ENCODE assay signal across 9 cellular contexts in the genomic region with DNA sequence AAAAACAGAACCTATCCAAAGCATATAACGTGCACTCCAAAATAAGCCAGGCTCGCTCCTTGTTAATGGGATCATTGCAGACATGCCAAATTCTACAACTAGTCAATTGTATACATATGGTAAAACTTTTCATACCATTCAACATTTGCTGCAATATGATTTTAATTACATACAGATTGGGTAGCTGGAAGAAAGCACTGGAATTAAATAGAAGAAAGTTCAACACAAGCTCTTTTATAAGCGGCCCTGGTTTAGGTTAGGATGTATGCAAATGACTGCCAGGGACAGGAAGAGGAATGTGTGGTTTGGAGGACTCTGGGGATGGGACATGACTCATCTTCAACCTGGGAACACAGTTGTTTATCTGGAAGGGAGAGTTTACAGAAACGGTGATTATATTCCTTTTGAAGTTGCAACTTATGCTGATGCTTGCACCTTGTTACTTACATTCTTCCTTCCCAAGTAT.
A peak's percentile ranks its signal among the peaks of the same experiment; 100 is the strongest.
DNase-seq lines count a peak whose midpoint lies in the region; TF ChIP-seq lines count a peak whose summit lies in the region.
"Had no signal": no experiment of that assay in that cellular context is flagged by ENCODE, and none has a peak within 500 bp of the region (broad histone marks: within the 10 kb centered on the region; RNA-seq: fewer than 3 reads in every experiment).

No MANE protein-coding gene starts in this region.

- no peaks in the 10 kb centered on the region for H3K9me3 ChIP-seq in effector memory CD4-positive, alpha-beta T cell (ENCODE audit: control insufficient read depth, low read length)
- H3K9me3 ChIP-seq in stomach = no peaks in the 10 kb centered on the region

- TF ChIP-seq EP300 in stomach (IDR thresholded peaks at IDR 0.05) = no peak

- 44 to 55% (median 52%) methylated on average over 4 of the region's 4 CpGs for WGBS in stomach, 5 donors

- H3K27ac ChIP-seq in effector memory CD4-positive, alpha-beta T cell (ENCODE audit: insufficient read depth, low read length, poor library complexity, severe bottlenecking) = no peak overlapping the region
- no peak overlapping the region for H3K27ac ChIP-seq in stomach

- H3K4me3 ChIP-seq in effector memory CD4-positive, alpha-beta T cell (ENCODE audit: insufficient read depth, low read depth, low read length, poor library complexity, severe bottlenecking) = no peak overlapping the region
- H3K4me3 ChIP-seq in stomach = no peak overlapping the region

- TF ChIP-seq CTCF in stomach (IDR thresholded peaks at IDR 0.05) = no peak

- no peaks in the 10 kb centered on the region for H3K4me1 ChIP-seq in effector memory CD4-positive, alpha-beta T cell (ENCODE audit: control insufficient read depth, insufficient read depth, low read length, poor library complexity, severe bottlenecking)
- peaks cover 0 to 9% (median 6%) of the 10 kb centered on the region in 4 donors for H3K4me1 ChIP-seq in stomach

- no peaks in the 10 kb centered on the region for H3K27me3 ChIP-seq in effector memory CD4-positive, alpha-beta T cell (replicated peaks; ENCODE audit: control insufficient read depth, insufficient read depth, low read length, poor library complexity, severe bottlenecking)
- no peaks in the 10 kb centered on the region for H3K27me3 ChIP-seq in stomach

- H3K36me3 ChIP-seq in effector memory CD4-positive, alpha-beta T cell (ENCODE audit: control insufficient read depth, insufficient read depth, low read length) = no peaks in the 10 kb centered on the region
- H3K36me3 ChIP-seq in stomach = no peaks in the 10 kb centered on the region

- peak; percentile 64 for DNase-seq in Caki2 (ENCODE audit: low read depth)
- DNase-seq in NCI-H226 = peak; percentile 24
- DNase-seq in dermis blood vessel endothelial cell = peak; percentile 55
- peak; percentile 28 for DNase-seq in myocyte (ENCODE audit: low read depth)
- no peak for DNase-seq in effector memory CD4-positive, alpha-beta T cell
- DNase-seq in activated naive CD4-positive, alpha-beta T cell treated with Interleukin-2 at 50 U/mL for 16 hours = no peak
- DNase-seq in T-helper 9 cell = no peak
- no peak for DNase-seq in stomach
- DNase-seq: foreskin melanocyte had no signal

- no peak for TF ChIP-seq POLR2A in stomach (IDR thresholded peaks at IDR 0.05)

- in situ Hi-C loops in Caki2 (cut with HindIII; ENCODE audit: low pct_unique_long_range_greater_than_20kb, low sequenced_read_pairs) = no loop called here

- intact Hi-C loops in stomach (cut with DNase I; ENCODE audit: low total_unique reads) = no loop called here

Comparison
In these comparisons a context has a peak if more than half of its experiments do, and no peak if none do; other contexts are left out.
1. DNase-seq: peak in Caki2 (single experiment), NCI-H226 (single experiment), dermis blood vessel endothelial cell (single experiment) and myocyte (single experiment); none in effector memory CD4-positive, alpha-beta T cell (0 of 3), activated naive CD4-positive, alpha-beta T cell treated with Interleukin-2 at 50 U/mL for 16 hours (single experiment), T-helper 9 cell (single experiment) and stomach (single experiment).